In the genomic region with DNA sequence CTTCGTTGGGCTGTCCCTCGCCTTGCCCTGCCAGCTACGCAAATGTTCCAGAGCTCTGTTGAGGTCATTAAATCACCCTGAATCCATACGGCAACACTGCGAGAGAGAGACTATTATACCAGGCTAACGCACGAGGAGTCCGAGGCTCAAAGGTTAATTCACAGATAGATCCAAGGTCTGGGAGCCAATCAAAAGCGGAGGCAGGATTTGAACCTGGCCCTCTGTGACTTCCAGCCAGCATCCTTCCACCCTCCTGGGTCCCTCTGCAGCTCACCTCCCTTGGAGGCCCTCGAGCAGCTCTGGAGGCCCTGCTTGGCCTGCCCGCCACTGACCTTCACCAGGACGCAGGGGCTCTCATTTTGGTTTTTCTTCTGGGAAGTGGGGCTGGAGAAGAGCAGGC, we compare ENCODE assay signal across 9 cellular contexts. TPM values are rescaled to one million over a fixed set of nuclear protein-coding genes. Genes with fewer than 3 reads are reported as not detected.
DNase-seq lines count a peak whose midpoint lies in the region; ATAC-seq, FAIRE-seq and TF ChIP-seq lines count a peak whose summit lies in the region.
"Had no signal": no experiment of that assay in that cellular context is flagged by ENCODE, and none has a peak within 500 bp of the region (broad histone marks: within the 10 kb centered on the region; RNA-seq: fewer than 3 reads in every experiment).

No MANE protein-coding gene starts in this region.

- ATAC-seq in HepG2 (peak; percentile 42), GM19351 (IDR thresholded peaks at IDR 0.05; ENCODE audit: unreplicated experiment) (no peak)

- H3K4me3 Mint-ChIP-seq in activated naive CD4-positive, alpha-beta T cell treated with anti-CD3 and anti-CD28 coated beads, Interleukin-2, amount 10 ng/mL, durations not matched to agents 7 days and 5 days: peak overlapping the region; percentile 55
- H3K4me3 Mint-ChIP-seq in activated T-helper 2 cell treated with anti-CD3 and anti-CD28 coated beads, Interferon-gamma antibody, Interleukin-2, Interleukin-4, amounts not matched to agents 10 μg/mL and 5 μg/mL and 100 μg/mL, durations not matched to agents 14 hours and 24 hours and 36 hours (ENCODE audit: low read depth): peak overlapping the region; percentile 39

- H3K27ac ChIP-seq in HepG2 (ENCODE audit: extremely low read length, insufficient read depth, low read length) (peak overlapping the region; percentile 71), testis (peak overlapping the region; percentile 37 to 61)

- DNase-seq in activated naive CD4-positive, alpha-beta T cell treated with anti-CD3 and anti-CD28 coated beads, Interleukin-2, amount 10 ng/mL, durations not matched to agents 7 days and 5 days: no peak
- no peak for DNase-seq in activated naive CD4-positive, alpha-beta T cell treated with anti-CD3 and anti-CD28 coated beads, Interleukin-2, amount 50 U/mL, for 16 hours
- no peak for DNase-seq in activated T-helper 2 cell treated with anti-CD3 and anti-CD28 coated beads, Interferon-gamma antibody, Interleukin-2, Interleukin-4, amounts not matched to agents 10 μg/mL and 5 μg/mL and 100 μg/mL, durations not matched to agents 14 hours and 24 hours and 36 hours (ENCODE audit: low spot score)
- DNase-seq in HepG2 (ENCODE audit: low spot score): no peak
- DNase-seq in testis: no peak
- no peak for DNase-seq in GDM1 (lab: John Stamatoyannopoulos, UW)
- DNase-seq in NCI-H524 treated with DMSO at 0.1 percent for 48 hours (lab: John Stamatoyannopoulos, UW): no peak
- DNase-seq: foreskin melanocyte had no signal

- in situ Hi-C loops in HepG2 (cut with HindIII; ENCODE audit: extremely low pct_ligation_motif_present, low pct_unique_long_range_greater_than_20kb): no loop called here

- no peaks in the 10 kb centered on the region for H4K20me1 ChIP-seq in HepG2 (ENCODE audit: insufficient read depth, low read length)

- peak overlapping the region; percentile 77 for H3K4me2 ChIP-seq in HepG2 (ENCODE audit: low read depth, low read length)

- H3K27me3 ChIP-seq in HepG2 (ENCODE audit: control insufficient read depth in 1 of 2, insufficient read depth in 2 of 2, low read length in 2 of 2) (no peaks in the 10 kb centered on the region), testis (no peaks in the 10 kb centered on the region)

- no peak for TF ChIP-seq RAD21 in HepG2 (CRISPR knock-in tag; IDR thresholded peaks at IDR 0.05)

- no peaks in the 10 kb centered on the region for H3K9me3 ChIP-seq in HepG2 (ENCODE audit: low read length)
- no peaks in the 10 kb centered on the region for H3K9me3 ChIP-seq in testis

- H3K4me3 ChIP-seq in HepG2 (replicated peaks in 1 of 3; ENCODE audit: insufficient read depth in 1 of 3, low read depth in 2 of 3, low read length in 3 of 3): peak overlapping the region; percentile 54 to 69 (median 58); a peak in 5 of 6 replicates
- peak overlapping the region; percentile 53 to 68 for H3K4me3 ChIP-seq in testis

- no peak overlapping the region for H3K27ac Mint-ChIP-seq in activated naive CD4-positive, alpha-beta T cell treated with anti-CD3 and anti-CD28 coated beads, Interleukin-2, amount 10 ng/mL, durations not matched to agents 7 days and 5 days
- H3K27ac Mint-ChIP-seq in activated T-helper 2 cell treated with anti-CD3 and anti-CD28 coated beads, Interferon-gamma antibody, Interleukin-2, Interleukin-4, amounts not matched to agents 10 μg/mL and 5 μg/mL and 100 μg/mL, durations not matched to agents 14 hours and 24 hours and 36 hours: no peak overlapping the region

- CTCF ChIA-PET in activated naive CD4-positive, alpha-beta T cell treated with anti-CD3 and anti-CD28 coated beads, Interleukin-2, amount 10 ng/mL, durations not matched to agents 7 days and 5 days (lab: Charles Lee): interaction anchor here (1.2 kb wide), 1 partner anchor 14 kb away, joined by 4 read pairs; no protein-coding TSS in a partner anchor
- CTCF ChIA-PET in HepG2 (lab: Yijun Ruan, JAX; ENCODE audit: low intra/inter-chr PET ratio, low total read pairs): no interaction called here

- peaks cover 6% of the 10 kb centered on the region for H3K4me1 Mint-ChIP-seq in activated naive CD4-positive, alpha-beta T cell treated with anti-CD3 and anti-CD28 coated beads, Interleukin-2, amount 10 ng/mL, durations not matched to agents 7 days and 5 days
- H3K4me1 Mint-ChIP-seq in activated T-helper 2 cell treated with anti-CD3 and anti-CD28 coated beads, Interferon-gamma antibody, Interleukin-2, Interleukin-4, amounts not matched to agents 10 μg/mL and 5 μg/mL and 100 μg/mL, durations not matched to agents 14 hours and 24 hours and 36 hours (ENCODE audit: low read depth): peaks cover 2% of the 10 kb centered on the region

- peaks cover 14% of the 10 kb centered on the region for H3K36me3 Mint-ChIP-seq in activated naive CD4-positive, alpha-beta T cell treated with anti-CD3 and anti-CD28 coated beads, Interleukin-2, amount 10 ng/mL, durations not matched to agents 7 days and 5 days
- H3K36me3 Mint-ChIP-seq in activated T-helper 2 cell treated with anti-CD3 and anti-CD28 coated beads, Interferon-gamma antibody, Interleukin-2, Interleukin-4, amounts not matched to agents 10 μg/mL and 5 μg/mL and 100 μg/mL, durations not matched to agents 14 hours and 24 hours and 36 hours (ENCODE audit: low read depth): peaks cover 20% of the 10 kb centered on the region

- peaks cover 2 to 12% of the 10 kb centered on the region in 2 experiments; a peak in 2 of 5 replicates for H3K36me3 ChIP-seq in HepG2 (replicated peaks in 1 of 2; ENCODE audit: control insufficient read depth in 1 of 2, insufficient read depth in 2 of 2, low read length in 2 of 2)
- H3K36me3 ChIP-seq in testis (ENCODE audit: low read depth, missing control alignments): no peaks in the 10 kb centered on the region

- WGBS in HepG2 (ENCODE audit: low lambda C conversion rate): 68% methylated on average over 10 of the region's 12 CpGs
- 35 to 52% methylated on average over 6 to 12 of the region's 12 CpGs for WGBS in testis, 2 donors

- TSS peak; percentile 79 for BruUV-seq in HepG2 (replicated peaks; lab: Mats Ljungman, UMichigan)

- POLR2A ChIA-PET in HepG2 (lab: Yijun Ruan, JAX): no interaction called here

- TF ChIP-seq POLR2A in HepG2 (IDR thresholded peaks at IDR 0.05; ENCODE audit: insufficient read depth in 1 of 2, low read depth in 2 of 2, low read length in 2 of 2) (0 out of 4 replicates have a peak, but pooled peaks of 1 of the 2 experiments have one; percentile 3), testis (IDR thresholded peaks at IDR 0.05) (no peak)

- FAIRE-seq in HepG2 (lab: Jason Lieb, UNC): no peak

- H3K4me1 ChIP-seq in HepG2 (ENCODE audit: insufficient read depth, low read length) (peaks cover 16% of the 10 kb centered on the region), testis (peaks cover 6% of the 10 kb centered on the region)

- no peaks in the 10 kb centered on the region for H3K9me3 Mint-ChIP-seq in activated naive CD4-positive, alpha-beta T cell treated with anti-CD3 and anti-CD28 coated beads, Interleukin-2, amount 10 ng/mL, durations not matched to agents 7 days and 5 days
- H3K9me3 Mint-ChIP-seq in activated T-helper 2 cell treated with anti-CD3 and anti-CD28 coated beads, Interferon-gamma antibody, Interleukin-2, Interleukin-4, amounts not matched to agents 10 μg/mL and 5 μg/mL and 100 μg/mL, durations not matched to agents 14 hours and 24 hours and 36 hours: no peaks in the 10 kb centered on the region

- TF ChIP-seq CTCF in HepG2 (CRISPR knock-in tag; IDR thresholded peaks at IDR 0.05): no peak
- TF ChIP-seq CTCF in testis (IDR thresholded peaks at IDR 0.05): no peak

- intact Hi-C loops in activated T-helper 2 cell treated with anti-CD3 and anti-CD28 coated beads, Interferon-gamma antibody, Interleukin-2, Interleukin-4, amounts not matched to agents 10 μg/mL and 5 μg/mL and 100 μg/mL, durations not matched to agents 14 hours and 24 hours and 36 hours (cut with micrococcal nuclease): no loop called here
- intact Hi-C loops in HepG2 (cut with micrococcal nuclease; ENCODE audit: unreplicated experiment) (no loop called here), testis (cut with DNase I; ENCODE audit: low total_unique reads) (no loop called here)

- no peaks in the 10 kb centered on the region for H3K27me3 Mint-ChIP-seq in activated naive CD4-positive, alpha-beta T cell treated with anti-CD3 and anti-CD28 coated beads, Interleukin-2, amount 10 ng/mL, durations not matched to agents 7 days and 5 days
- no peaks in the 10 kb centered on the region for H3K27me3 Mint-ChIP-seq in activated T-helper 2 cell treated with anti-CD3 and anti-CD28 coated beads, Interferon-gamma antibody, Interleukin-2, Interleukin-4, amounts not matched to agents 10 μg/mL and 5 μg/mL and 100 μg/mL, durations not matched to agents 14 hours and 24 hours and 36 hours (ENCODE audit: low read depth)

- TF ChIP-seq EP300 in HepG2 (IDR thresholded peaks at IDR 0.05; ENCODE audit: low read depth in 2 of 2, low read length in 2 of 2): no peak
- TF ChIP-seq EP300 in HepG2 (CRISPR knock-in tag; IDR thresholded peaks at IDR 0.05; ENCODE audit: borderline replicate concordance): no peak

- peak overlapping the region; percentile 62; the same call in 1 of the 2 replicates for H3K9ac ChIP-seq in HepG2 (ENCODE audit: insufficient read depth, low read depth, low read length)

- no peaks in the 10 kb centered on the region for H3K79me2 ChIP-seq in HepG2 (ENCODE audit: insufficient read depth, low read length)

- H2AFZ ChIP-seq in HepG2 (ENCODE audit: low read length): no peak overlapping the region

RNA-seq across cellular contexts. Expression of gene KIAA1614, which starts 42.1 kb away (rescaled TPM):
- total RNA-seq in activated T-helper 2 cell treated with anti-CD3 and anti-CD28 coated beads, Interferon-gamma antibody, Interleukin-2, Interleukin-4, amounts not matched to agents 10 μg/mL and 5 μg/mL and 100 μg/mL, durations not matched to agents 14 hours and 24 hours and 36 hours: 0.09 and 0.14 TPM in 2 replicates
- total RNA-seq in HepG2 (2016; rRNA removed; fragmentation: Illumina TruSeq; extraction: Trizol) (0.32 and 0.77 TPM in 2 replicates), testis (1 to 10 TPM; 3.7 to 4.0 TPM)
- 0.10 TPM in 1 of 2 replicates, not detected in the other for total RNA-seq in HepG2 (2016; cell fraction: cytosol; rRNA removed; fragmentation: Illumina TruSeq; extraction: Trizol; ENCODE audit: low read depth)
- total RNA-seq in HepG2 (2016; cell fraction: insoluble cytoplasmic fraction; rRNA removed; fragmentation: Illumina TruSeq; extraction: Trizol): 0.16 and 0.17 TPM in 2 replicates
- 0.46 and 0.52 TPM in 2 replicates for total RNA-seq in HepG2 (2016; cell fraction: membrane; rRNA removed; fragmentation: Illumina TruSeq; extraction: Trizol)
- 0.43 and 0.81 TPM in 2 replicates for total RNA-seq in HepG2 (2016; cell fraction: nucleus; rRNA removed; fragmentation: Illumina TruSeq; extraction: Trizol)
- polyA plus RNA-seq in HepG2 (2011; rRNA removed) (0.12 and 0.15 TPM in 2 replicates), testis (ENCODE audit: insufficient read depth, low read depth, low replicate concordance) (3.7 TPM)
- 0.27 TPM in 2 replicates for polyA plus RNA-seq in HepG2 (2011; cell fraction: cytosol; rRNA removed)
- 0.16 and 0.48 TPM in 2 replicates for polyA plus RNA-seq in HepG2 (2011; cell fraction: nucleus; rRNA removed)
- 0.40 and 0.48 TPM in 2 replicates for polyA plus RNA-seq in HepG2 (2012)
- 0.06 and 0.26 TPM in 2 replicates for polyA plus RNA-seq in HepG2 (2016; cell fraction: cytosol; fragmentation: Illumina TruSeq; extraction: Trizol; ENCODE audit: low read depth)
- polyA plus RNA-seq in HepG2 (2016; cell fraction: insoluble cytoplasmic fraction; fragmentation: Illumina TruSeq; extraction: Trizol; ENCODE audit: low read depth): 0.17 and 0.20 TPM in 2 replicates
- polyA plus RNA-seq in HepG2 (2016; cell fraction: membrane; fragmentation: Illumina TruSeq; extraction: Trizol; ENCODE audit: low read depth): 0.09 and 0.14 TPM in 2 replicates
- polyA plus RNA-seq in HepG2 (2016; cell fraction: nucleus; fragmentation: Illumina TruSeq; extraction: Trizol; ENCODE audit: insufficient read depth, low read depth): 0.11 and 0.16 TPM in 2 replicates
- polyA minus RNA-seq in HepG2 (2011; rRNA and poly(A)+ RNA removed; ENCODE audit: low replicate concordance): 0.44 and 0.48 TPM in 2 replicates
- not detected in 2 replicates for polyA minus RNA-seq in HepG2 (2011; cell fraction: cytosol; rRNA and poly(A)+ RNA removed)
- 0.12 and 0.26 TPM in 2 replicates for polyA minus RNA-seq in HepG2 (2011; cell fraction: nucleus; rRNA and poly(A)+ RNA removed)
